Comparison of ENCODE assay signal across 8 cellular contexts in genomic region chr18:76822510-76823165, GRCh38. TPM values are rescaled to one million over a fixed set of nuclear protein-coding genes. Genes with fewer than 3 reads are reported as not detected.
DNase-seq lines count a peak whose midpoint lies in the region; ATAC-seq and TF ChIP-seq lines count a peak whose summit lies in the region.

Gene ZNF236 (plus strand): TSS chr18:76822557. CDS start chr18:76822608, 51 bp downstream.

- H3K4me3 ChIP-seq in Jurkat, Clone E6-1 (ENCODE audit: low read length): peak within 1 kb of the TSS; percentile 94
- H3K4me3 ChIP-seq in SU-DHL-6 (ENCODE audit: insufficient read depth, low read length, poor library complexity, severe bottlenecking) (peak within 1 kb of the TSS; percentile 96), heart right ventricle (peak within 1 kb of the TSS; percentile 65 to 98 (median 89)), upper lobe of right lung (peak within 1 kb of the TSS; percentile 96)

- ATAC-seq in GM21619 (IDR thresholded peaks at IDR 0.05; ENCODE audit: unreplicated experiment) (peak; percentile 35), heart right ventricle (peak; percentile 62 to 84 (median 78)), upper lobe of right lung (peak; percentile 92)

- H3K4me2 ChIP-seq in SU-DHL-6 (ENCODE audit: low read depth, low read length, poor library complexity, severe bottlenecking): peak within 1 kb of the TSS; percentile 100

- H3K27ac ChIP-seq in SU-DHL-6 (ENCODE audit: low read depth, low read length) (peak within 1 kb of the TSS; percentile 90), adipose tissue (ENCODE audit: low read depth, low read length) (peak within 1 kb of the TSS; percentile 56), heart right ventricle (peak within 1 kb of the TSS; percentile 95 to 99 (median 98)), upper lobe of right lung (peak within 1 kb of the TSS; percentile 90)

- H3K4me1 ChIP-seq in heart right ventricle (peaks cover 3 to 42% (median 30%) of the 10 kb centered on the region in 9 donors), upper lobe of right lung (peaks cover 18% of the 10 kb centered on the region)

- H3K9me3 ChIP-seq in SU-DHL-6 (ENCODE audit: insufficient read depth, low read length): no peaks in the 10 kb centered on the region
- no peaks in the 10 kb centered on the region for H3K9me3 ChIP-seq in heart right ventricle
- no peaks in the 10 kb centered on the region for H3K9me3 ChIP-seq in upper lobe of right lung

- H3F3A ChIP-seq in SU-DHL-6 (ENCODE audit: insufficient read depth): peaks cover 33% of the 10 kb centered on the region

- peak within 1 kb of the TSS; percentile 21 for H2AFZ ChIP-seq in SU-DHL-6 (ENCODE audit: low read depth, low read length, severe bottlenecking)

- WGBS in adipose tissue, 3 donors: 1% methylated on average over 37 to 110 of the region's 113 CpGs
- 1% methylated on average over 35 to 113 of the region's 113 CpGs for WGBS in heart right ventricle, 2 donors

- H3K36me3 ChIP-seq in SU-DHL-6 (ENCODE audit: low read length): 0 out of 2 replicates have a peak, but pooled peaks cover 3% of the 10 kb centered on the region
- peaks cover 0 to 6% (median 0%) of the 10 kb centered on the region in 9 donors for H3K36me3 ChIP-seq in heart right ventricle
- H3K36me3 ChIP-seq in upper lobe of right lung: no peaks in the 10 kb centered on the region

- peaks cover 88% of the 10 kb centered on the region for H3K79me2 ChIP-seq in SU-DHL-6 (ENCODE audit: insufficient read depth, low read length)

- intact Hi-C loops in heart right ventricle (cut with DNase I) (loop anchor here in 1 of 10 donors (5.0 kb wide), 1 partner anchor 355 kb away; no protein-coding TSS in a partner anchor), posterior vena cava (cut with DNase I) (no loop called here), upper lobe of right lung (cut with DNase I) (no loop called here)

- H3K27me3 ChIP-seq in SU-DHL-6 (ENCODE audit: low read length) (no peaks in the 10 kb centered on the region), heart right ventricle (no peaks in the 10 kb centered on the region), upper lobe of right lung (no peaks in the 10 kb centered on the region)

- H3K9me2 ChIP-seq in SU-DHL-6 (replicated peaks; ENCODE audit: insufficient read depth, low read length): no peaks in the 10 kb centered on the region

- no peak for TF ChIP-seq CTCF in SU-DHL-6 (IDR thresholded peaks at IDR 0.05; ENCODE audit: insufficient read depth, low read length, poor library complexity, severe bottlenecking)
- TF ChIP-seq CTCF in heart right ventricle (IDR thresholded peaks at IDR 0.05): no peak
- TF ChIP-seq CTCF in upper lobe of right lung (IDR thresholded peaks at IDR 0.05): no peak

- peaks cover 3% of the 10 kb centered on the region; the same call in 1 of the 2 replicates for H4K20me1 ChIP-seq in SU-DHL-6 (ENCODE audit: low read depth, low read length)

- DNase-seq in ELF-1 (ENCODE audit: low read depth, low spot score) (peak; percentile 59), heart right ventricle (peak; percentile 77 to 79), posterior vena cava (ENCODE audit: low spot score) (peak; percentile 92), upper lobe of right lung (peak; percentile 90)
- DNase-seq in Jurkat, Clone E6-1 (ENCODE audit: low read depth, low spot score): peak; percentile 57

- peak within 1 kb of the TSS; percentile 98 for H3K9ac ChIP-seq in SU-DHL-6 (ENCODE audit: low read length)

RNA-seq across cellular contexts. Expression of gene ZNF236, which starts in this region (rescaled TPM):
- polyA plus RNA-seq in Jurkat, Clone E6-1 (2012; ENCODE audit: insufficient read depth, insufficient read length): 7.0 TPM
- polyA plus RNA-seq in adipose tissue (1 to 10 TPM; 1.1 to 3.6 (median 2.1) TPM), heart right ventricle (1 to 10 TPM in 1 of 2 donors, under 1 TPM in 1; 0.75 to 4.3 TPM)
- total RNA-seq in heart right ventricle (10 to 100 TPM in 9 of 10 donors, 1 to 10 TPM in 1; 8.3 to 14.9 (median 12.8) TPM), posterior vena cava (10 to 100 TPM; 14.1 to 14.2 TPM), upper lobe of right lung (14.9 TPM)

Comparison
In these comparisons a context has a peak if more than half of its experiments do, and no peak if none do; other contexts are left out.
1. Peak in every context shown above with its lines: DNase-seq, ATAC-seq, H3K4me3 ChIP-seq and H3K27ac ChIP-seq.
2. ATAC-seq: peak in every context shown above with its lines; median percentile 92 in upper lobe of right lung; 78 in heart right ventricle; 35 in GM21619.